8 cellular contexts compared by ENCODE assay signal in genomic region chr3:50292924-50293801, GRCh38. TPM values are rescaled to one million over a fixed set of nuclear protein-coding genes. Genes with fewer than 3 reads are reported as not detected.
DNase-seq lines count a peak whose midpoint lies in the region; ATAC-seq and TF ChIP-seq lines count a peak whose summit lies in the region.

No MANE protein-coding gene starts in this region.

- H3K36me3 Mint-ChIP-seq in dendritic cell treated with granulocyte-macrophage colony-stimulating factor and Interleukin-4, amounts not matched to agents 40 ng/mL and 50 ng/mL, for 4 days (ENCODE audit: low read depth): peaks cover 38% of the 10 kb centered on the region
- H3K36me3 Mint-ChIP-seq in naive B cell: no peaks in the 10 kb centered on the region

- H3K9me3 ChIP-seq in Loucy (ENCODE audit: insufficient read depth, low read depth, low read length): no peaks in the 10 kb centered on the region

- H3K36me3 ChIP-seq in Loucy (ENCODE audit: insufficient read depth, low read length): peaks cover 9% of the 10 kb centered on the region; the same call in 1 of the 2 replicates

- H3K4me1 ChIP-seq in Loucy (ENCODE audit: insufficient read depth, low read length, poor library complexity, severe bottlenecking): peaks cover 24% of the 10 kb centered on the region

- H3K79me2 ChIP-seq in Loucy (ENCODE audit: insufficient read depth, low read length): peaks cover 39% of the 10 kb centered on the region

- peak overlapping the region; percentile 60 for H3K4me3 ChIP-seq in AG10803 (ENCODE audit: low read length)
- peak overlapping the region; percentile 72 for H3K4me3 ChIP-seq in Loucy (ENCODE audit: low read length, poor library complexity, severe bottlenecking)

- H3K4me1 Mint-ChIP-seq in dendritic cell treated with granulocyte-macrophage colony-stimulating factor and Interleukin-4, amounts not matched to agents 40 ng/mL and 50 ng/mL, for 4 days (ENCODE audit: low read depth): peaks cover 25% of the 10 kb centered on the region
- H3K4me1 Mint-ChIP-seq in naive B cell: peaks cover 20 to 36% (median 28%) of the 10 kb centered on the region in 3 donors

- intact Hi-C loops in dendritic cell treated with granulocyte-macrophage colony-stimulating factor and Interleukin-4, amounts not matched to agents 40 ng/mL and 50 ng/mL, for 4 days (cut with micrococcal nuclease): loop anchor here (1.0 kb wide), 1 partner anchor 44 kb away; no protein-coding TSS in a partner anchor

- H3K27ac Mint-ChIP-seq in dendritic cell treated with granulocyte-macrophage colony-stimulating factor and Interleukin-4, amounts not matched to agents 40 ng/mL and 50 ng/mL, for 4 days: peak overlapping the region; percentile 80
- peak overlapping the region in 5 of 6 donors; percentile 82 to 98 (median 95) for H3K27ac Mint-ChIP-seq in naive B cell

- peak overlapping the region; percentile 84 for H3K4me2 ChIP-seq in Loucy (ENCODE audit: low read depth, low read length, poor library complexity, severe bottlenecking)

- H2AFZ ChIP-seq in Loucy (ENCODE audit: low read length): peak overlapping the region; percentile 62

- no peaks in the 10 kb centered on the region for H3F3A ChIP-seq in Loucy (ENCODE audit: low read depth)

- H3K9me2 ChIP-seq in Loucy (replicated peaks; ENCODE audit: low read depth, low read length): no peaks in the 10 kb centered on the region

- CTCF ChIA-PET in HEK293T (lab: Yijun Ruan, JAX): no interaction called here

- no peaks in the 10 kb centered on the region for H3K27me3 ChIP-seq in Loucy (ENCODE audit: insufficient read depth, low read length, poor library complexity, severe bottlenecking)

- TF ChIP-seq CTCF in AG10803 (conservative IDR thresholded peaks at IDR 0.05; ENCODE audit: low read length) (no peak), Loucy (conservative IDR thresholded peaks at IDR 0.05; ENCODE audit: low read length) (no peak)

- POLR2A ChIA-PET in HEK293T (lab: Yijun Ruan, JAX): interaction anchor here (0.6 to 2.5 kb wide), 13 partner anchors 11 to 276 kb away, joined by 3 to 28 read pairs (median 4); partner anchors contain the start of genes HEMK1 and TUSC2

- H3K4me3 Mint-ChIP-seq in dendritic cell treated with granulocyte-macrophage colony-stimulating factor and Interleukin-4, amounts not matched to agents 40 ng/mL and 50 ng/mL, for 4 days: peak overlapping the region; percentile 76
- peak overlapping the region; percentile 84 to 95 (median 92) for H3K4me3 Mint-ChIP-seq in naive B cell

- no peaks in the 10 kb centered on the region for H3K9me3 Mint-ChIP-seq in dendritic cell treated with granulocyte-macrophage colony-stimulating factor and Interleukin-4, amounts not matched to agents 40 ng/mL and 50 ng/mL, for 4 days
- no peaks in the 10 kb centered on the region for H3K9me3 Mint-ChIP-seq in naive B cell

- DNase-seq in AG10803 (ENCODE audit: low read depth): no peak
- DNase-seq in naive B cell: no peak
- no peak for DNase-seq in HEK293T (ENCODE audit: extremely low spot score)
- DNase-seq in NCI-H1092 treated with DMSO at 0.1 percent for 48 hours (lab: John Stamatoyannopoulos, UW): no peak
- no peak for DNase-seq in activated CD4-positive, alpha-beta T cell treated with anti-CD3 and anti-CD28 coated beads, Interleukin-2, amount 50 U/mL, for 4 hours

- ATAC-seq in naive B cell (ENCODE audit: low read depth in 2 of 2): no peak
- ATAC-seq in GM21717 (IDR thresholded peaks at IDR 0.05; ENCODE audit: unreplicated experiment): no peak

- H3K27me3 Mint-ChIP-seq in dendritic cell treated with granulocyte-macrophage colony-stimulating factor and Interleukin-4, amounts not matched to agents 40 ng/mL and 50 ng/mL, for 4 days: no peaks in the 10 kb centered on the region
- H3K27me3 Mint-ChIP-seq in naive B cell: no peaks in the 10 kb centered on the region

- peaks cover 3% of the 10 kb centered on the region for H4K20me1 ChIP-seq in Loucy (ENCODE audit: insufficient read depth, low read length, poor library complexity, severe bottlenecking)

- H3K9ac ChIP-seq in Loucy (ENCODE audit: low read depth, low read length, poor library complexity, severe bottlenecking): peak overlapping the region; percentile 74

TF ChIP-seq in HEK293T, 16 proteins besides CTCF, POLR2A, EP300 and RAD21:
- TF ChIP-seq PKNOX1 (IDR thresholded peaks at IDR 0.05) (no peak), CTBP1 (IDR thresholded peaks at IDR 0.05; ENCODE audit: borderline replicate concordance) (no peak), L3MBTL2 (conservative IDR thresholded peaks at IDR 0.05) (no peak), ELF4 (IDR thresholded peaks at IDR 0.05) (no peak), FOXA1 (IDR thresholded peaks at IDR 0.05) (no peak), FOXM1 (IDR thresholded peaks at IDR 0.05; ENCODE audit: borderline replicate concordance) (no peak), ZNF384 (IDR thresholded peaks at IDR 0.05) (no peak), FOXK2 (IDR thresholded peaks at IDR 0.05) (no peak), SP1 (IDR thresholded peaks at IDR 0.05) (no peak), SUZ12 (IDR thresholded peaks at IDR 0.05) (no peak), NFRKB (IDR thresholded peaks at IDR 0.05) (no peak), ARNT (IDR thresholded peaks at IDR 0.05) (no peak), HDGF (IDR thresholded peaks at IDR 0.05; ENCODE audit: borderline replicate concordance) (no peak), TARDBP (IDR thresholded peaks at IDR 0.05) (no peak), BHLHE40 (IDR thresholded peaks at IDR 0.05; ENCODE audit: borderline replicate concordance) (no peak), LEF1 (IDR thresholded peaks at IDR 0.05; ENCODE audit: borderline replicate concordance) (no peak)

RNA-seq across cellular contexts. Expression of gene IFRD2, which starts 0.9 kb away (rescaled TPM):
- 10 to 100 TPM; 42.7 to 68.3 (median 55.7) TPM for polyA plus RNA-seq in naive B cell (ENCODE audit: low read depth in 6 of 6)

RNA-seq across cellular contexts. Expression of gene HYAL3, which starts 6.0 kb away (rescaled TPM):
- polyA plus RNA-seq in naive B cell (ENCODE audit: low read depth in 6 of 6): 1 to 10 TPM in 4 of 6 donors, under 1 TPM in 1, not detected in 1; 0.93 to 2.8 (median 1.6) TPM

RNA-seq across cellular contexts. Expression of gene NAA80, which starts 6.0 kb away (rescaled TPM):
- 10 to 100 TPM in 5 of 6 donors, 1 to 10 TPM in 1; 9.0 to 15.5 (median 11.6) TPM for polyA plus RNA-seq in naive B cell (ENCODE audit: low read depth in 6 of 6)

RNA-seq across cellular contexts. Expression of gene HYAL1, which starts 10.2 kb away (rescaled TPM):
- polyA plus RNA-seq in naive B cell (ENCODE audit: low read depth in 6 of 6): under 1 TPM in 3 of 6 donors, not detected in 3; 0.12 to 0.32 (median 0.15) TPM

RNA-seq across cellular contexts. Expression of gene LSMEM2, which starts 14.3 kb away (rescaled TPM):
- under 1 TPM in 1 of 6 donors, not detected in 5; 0.19 TPM for polyA plus RNA-seq in naive B cell (ENCODE audit: low read depth in 6 of 6)
